ENCODE assay signal across 9 cellular contexts in genomic region chr1:95071539-95071938, GRCh38. TPM values are rescaled to one million over a fixed set of nuclear protein-coding genes. Genes with fewer than 3 reads are reported as not detected.
A peak's percentile ranks its signal among the peaks of the same experiment; 100 is the strongest.
DNase-seq lines count a peak whose midpoint lies in the region; ATAC-seq, FAIRE-seq and TF ChIP-seq lines count a peak whose summit lies in the region.
"Had no signal": no experiment of that assay in that cellular context is flagged by ENCODE, and none has a peak within 500 bp of the region (broad histone marks: within the 10 kb centered on the region; RNA-seq: fewer than 3 reads in every experiment).

No MANE protein-coding gene starts in this region.

- TF ChIP-seq CTCF in keratinocyte (optimal IDR thresholded peaks at IDR 0.05 in 1 of 3, IDR thresholded peaks at IDR 0.05 in 1 of 3, conservative IDR thresholded peaks at IDR 0.05 in 1 of 3; ENCODE audit: extremely low read depth in 1 of 3, insufficient read depth in 2 of 3, low read length in 3 of 3) (no peak), stomach (IDR thresholded peaks at IDR 0.05) (no peak)

- no peaks in the 10 kb centered on the region for H4K20me1 ChIP-seq in keratinocyte (ENCODE audit: control insufficient read depth, extremely low read depth, insufficient read depth, low read length)

- ATAC-seq in activated CD4-positive, alpha-beta T cell treated with anti-CD3 and anti-CD28 coated beads for 36 hours, result no peak
- ATAC-seq in activated CD4-positive, CD25-positive, alpha-beta regulatory T cell treated with anti-CD3 and anti-CD28 coated beads, Interleukin-2, amount 50 U/mL, for 24 hours, result no peak
- ATAC-seq in HG02840 (IDR thresholded peaks at IDR 0.05; ENCODE audit: low FRiP score, unreplicated experiment), result no peak

- in situ Hi-C loops in HAP-1 (cut with MboI; ENCODE audit: low sequenced_read_pairs), result no loop called here

- H3K27me3 Mint-ChIP-seq in activated CD4-positive, alpha-beta T cell treated with anti-CD3 and anti-CD28 coated beads for 36 hours, result no peaks in the 10 kb centered on the region
- H3K27me3 Mint-ChIP-seq in activated CD4-positive, alpha-beta memory T cell treated with anti-CD3 and anti-CD28 coated beads, Interleukin-2, amount 10 ng/mL, durations not matched to agents 7 days and 5 days, result no peaks in the 10 kb centered on the region

- peak overlapping the region; percentile 80 for H3K9ac ChIP-seq in keratinocyte (ENCODE audit: control insufficient read depth, extremely low read depth, insufficient read depth, low read length)

- H3K4me1 ChIP-seq in keratinocyte (ENCODE audit: control insufficient read depth, extremely low read depth, insufficient read depth, low read length), result peaks cover 7% of the 10 kb centered on the region
- H3K4me1 ChIP-seq in stomach, result peaks cover 5 to 21% (median 14%) of the 10 kb centered on the region in 4 donors
- no peaks in the 10 kb centered on the region for H3K4me1 ChIP-seq in HAP-1

- no peaks in the 10 kb centered on the region for H3K9me1 ChIP-seq in keratinocyte (ENCODE audit: control insufficient read depth, extremely low read depth, insufficient read depth, low read length)

- H3K9me3 Mint-ChIP-seq in activated CD4-positive, alpha-beta T cell treated with anti-CD3 and anti-CD28 coated beads for 36 hours (ENCODE audit: low read depth), result no peaks in the 10 kb centered on the region
- H3K9me3 Mint-ChIP-seq in activated CD4-positive, alpha-beta memory T cell treated with anti-CD3 and anti-CD28 coated beads, Interleukin-2, amount 10 ng/mL, durations not matched to agents 7 days and 5 days, result no peaks in the 10 kb centered on the region

- 61 to 80% (median 70%) methylated on average over 2 of the region's 2 CpGs for WGBS in stomach, 5 donors

- no peaks in the 10 kb centered on the region for H3K79me2 ChIP-seq in keratinocyte (ENCODE audit: control insufficient read depth, insufficient read depth, low read length)

- H3K27ac ChIP-seq in keratinocyte (ENCODE audit: control insufficient read depth, insufficient read depth, low read length) (peak overlapping the region; percentile 82), stomach (peak overlapping the region in 1 of 5 donors; percentile 84)

- peaks cover 17% of the 10 kb centered on the region for H3K4me1 Mint-ChIP-seq in activated CD4-positive, alpha-beta T cell treated with anti-CD3 and anti-CD28 coated beads for 36 hours
- H3K4me1 Mint-ChIP-seq in activated CD4-positive, alpha-beta memory T cell treated with anti-CD3 and anti-CD28 coated beads, Interleukin-2, amount 10 ng/mL, durations not matched to agents 7 days and 5 days, result peaks cover 19% of the 10 kb centered on the region

- no peak for FAIRE-seq in keratinocyte (lab: Jason Lieb, UNC)
- FAIRE-seq: GM19239 had no signal

- H3K27me3 ChIP-seq in keratinocyte (ENCODE audit: control insufficient read depth, extremely low read depth, insufficient read depth, low read length) (no peaks in the 10 kb centered on the region), stomach (no peaks in the 10 kb centered on the region), HAP-1 (ENCODE audit: low read depth) (no peaks in the 10 kb centered on the region)

- dilution Hi-C loops in keratinocyte (cut with MboI; ENCODE audit: extremely low pct_ligation_motif_present, low sequenced_read_pairs), result no loop called here

- H3K27ac Mint-ChIP-seq in activated CD4-positive, alpha-beta T cell treated with anti-CD3 and anti-CD28 coated beads for 36 hours, result peak overlapping the region; percentile 98
- H3K27ac Mint-ChIP-seq in activated CD4-positive, alpha-beta memory T cell treated with anti-CD3 and anti-CD28 coated beads, Interleukin-2, amount 10 ng/mL, durations not matched to agents 7 days and 5 days, result peak overlapping the region; percentile 48

- peak overlapping the region; percentile 97 for H3K4me2 ChIP-seq in keratinocyte (ENCODE audit: control insufficient read depth, extremely low read depth, insufficient read depth, low read depth, low read length)

- TF ChIP-seq POLR2A in stomach (IDR thresholded peaks at IDR 0.05), result no peak

- H2AFZ ChIP-seq in keratinocyte (ENCODE audit: control insufficient read depth, low read length), result no peak overlapping the region

- peak overlapping the region in 2 of 3 experiments; percentile 82 to 87 for H3K4me3 ChIP-seq in keratinocyte (ENCODE audit: control insufficient read depth in 2 of 3, extremely low read depth in 1 of 3, insufficient read depth in 2 of 3, low read depth in 1 of 3, low read length in 3 of 3)
- H3K4me3 ChIP-seq in stomach, result peak overlapping the region; percentile 60 to 71 (median 66)
- H3K4me3 ChIP-seq in HAP-1, result no peak overlapping the region

- no peak for TF ChIP-seq EP300 in stomach (IDR thresholded peaks at IDR 0.05)

- no peaks in the 10 kb centered on the region for H3K36me3 ChIP-seq in keratinocyte (ENCODE audit: control insufficient read depth in 2 of 2, extremely low read depth in 1 of 2, insufficient read depth in 2 of 2, low read length in 2 of 2)
- H3K36me3 ChIP-seq in stomach, result no peaks in the 10 kb centered on the region
- no peaks in the 10 kb centered on the region for H3K36me3 ChIP-seq in HAP-1 (replicated peaks)

- peak overlapping the region; percentile 91 for H3K4me3 Mint-ChIP-seq in activated CD4-positive, alpha-beta T cell treated with anti-CD3 and anti-CD28 coated beads for 36 hours
- peak overlapping the region; percentile 92 for H3K4me3 Mint-ChIP-seq in activated CD4-positive, alpha-beta memory T cell treated with anti-CD3 and anti-CD28 coated beads, Interleukin-2, amount 10 ng/mL, durations not matched to agents 7 days and 5 days

- POLR2A ChIA-PET in activated CD4-positive, alpha-beta T cell treated with anti-CD3 and anti-CD28 coated beads for 36 hours (lab: Charles Lee), result no interaction called here
- POLR2A ChIA-PET in activated CD4-positive, alpha-beta memory T cell treated with anti-CD3 and anti-CD28 coated beads, Interleukin-2, amount 10 ng/mL, durations not matched to agents 7 days and 5 days (lab: Charles Lee), result no interaction called here

- peak; percentile 13 for DNase-seq in activated CD4-positive, alpha-beta T cell treated with anti-CD3 and anti-CD28 coated beads for 36 hours
- no peak for DNase-seq in activated CD4-positive, alpha-beta T cell treated with anti-CD3 and anti-CD28 coated beads, Interleukin-2, amount 50 U/mL, for 1 hour
- no peak for DNase-seq in activated CD4-positive, alpha-beta memory T cell treated with anti-CD3 and anti-CD28 coated beads, Interleukin-2, amount 10 ng/mL, durations not matched to agents 7 days and 5 days
- DNase-seq in keratinocyte (ENCODE audit: low read depth, low spot score) (no peak), stomach (no peak), HAP-1 (ENCODE audit: low spot score in 2 of 2) (no peak)

- CTCF ChIA-PET in activated CD4-positive, alpha-beta T cell treated with anti-CD3 and anti-CD28 coated beads for 36 hours (lab: Charles Lee), result interaction anchor here (1.3 kb wide), 1 partner anchor 217 kb away, joined by 3 read pairs; no protein-coding TSS in a partner anchor
- CTCF ChIA-PET in activated CD4-positive, alpha-beta memory T cell treated with anti-CD3 and anti-CD28 coated beads, Interleukin-2, amount 10 ng/mL, durations not matched to agents 7 days and 5 days (lab: Charles Lee), result interaction anchor here (1.7 to 3.8 kb wide), 2 partner anchors 13 to 162 kb away, joined by 4 to 26 read pairs; no protein-coding TSS in a partner anchor

- intact Hi-C loops in activated CD4-positive, alpha-beta T cell treated with anti-CD3 and anti-CD28 coated beads for 36 hours (cut with DNase I, micrococcal nuclease), result loop anchor here (5.0 to 10.0 kb wide), 3 partner anchors 46 to 1724 kb away; partner anchors contain the start of genes DR1 (in 1 of the 2), F3 (in 1 of the 2) and TLCD4 (in 1 of the 2)
- intact Hi-C loops in stomach (cut with DNase I; ENCODE audit: low total_unique reads), result no loop called here

- H3K36me3 Mint-ChIP-seq in activated CD4-positive, alpha-beta T cell treated with anti-CD3 and anti-CD28 coated beads for 36 hours (ENCODE audit: low read depth), result peaks cover 2% of the 10 kb centered on the region
- no peaks in the 10 kb centered on the region for H3K36me3 Mint-ChIP-seq in activated CD4-positive, alpha-beta memory T cell treated with anti-CD3 and anti-CD28 coated beads, Interleukin-2, amount 10 ng/mL, durations not matched to agents 7 days and 5 days (ENCODE audit: low read depth)

- H3K9me3 ChIP-seq in keratinocyte (ENCODE audit: control insufficient read depth, low read depth, low read length) (no peaks in the 10 kb centered on the region), stomach (no peaks in the 10 kb centered on the region), HAP-1 (no peaks in the 10 kb centered on the region)

RNA-seq across cellular contexts. Expression of gene ALG14, which starts 1.2 kb away (rescaled TPM):
- total RNA-seq in activated CD4-positive, alpha-beta T cell treated with anti-CD3 and anti-CD28 coated beads for 36 hours, result 1 to 10 TPM; 5.3 to 7.3 TPM
- 1 to 10 TPM; 2.4 to 2.7 TPM for total RNA-seq in activated CD4-positive, alpha-beta memory T cell treated with anti-CD3 and anti-CD28 coated beads, Interleukin-2, amount 10 ng/mL, durations not matched to agents 7 days and 5 days
- polyA plus RNA-seq in keratinocyte (1.5 to 7.0 TPM (median 4.6 TPM) in 3 replicates), stomach (1 to 10 TPM; 1.1 to 1.5 (median 1.1) TPM)
- polyA plus RNA-seq in keratinocyte (2011; ENCODE audit: low read depth), result 0.75 TPM
- polyA plus RNA-seq in keratinocyte (2011; cell fraction: cytosol; rRNA removed), result 1.6 and 2.4 TPM in 2 replicates
- 1.6 and 2.3 TPM in 2 replicates for polyA plus RNA-seq in keratinocyte (2011; cell fraction: nucleus; rRNA removed)
- polyA plus RNA-seq in keratinocyte (2012; ENCODE audit: low replicate concordance), result 2.4 and 3.7 TPM in 2 replicates
- 3.8 to 6.6 TPM (median 5.8 TPM) in 3 replicates for polyA minus RNA-seq in keratinocyte
- polyA minus RNA-seq in keratinocyte (2011; cell fraction: cytosol; rRNA and poly(A)+ RNA removed), result 3.1 TPM
- 0.63 and 1.5 TPM in 2 replicates for polyA minus RNA-seq in keratinocyte (2011; cell fraction: nucleus; rRNA and poly(A)+ RNA removed)
- 1 to 10 TPM in 1 of 5 donors, under 1 TPM in 3, not detected in 1; under 0.01 to 3.5 (median 0.58) TPM for total RNA-seq in stomach

RNA-seq across cellular contexts. Expression of gene TLCD4, which starts 45.6 kb away (rescaled TPM):
- under 1 TPM; 0.19 to 0.25 TPM for total RNA-seq in activated CD4-positive, alpha-beta T cell treated with anti-CD3 and anti-CD28 coated beads for 36 hours
- under 1 TPM in 1 of 2 experiments, not detected in 1; 0.03 TPM for total RNA-seq in activated CD4-positive, alpha-beta memory T cell treated with anti-CD3 and anti-CD28 coated beads, Interleukin-2, amount 10 ng/mL, durations not matched to agents 7 days and 5 days
- 0.01 to 0.02 TPM in 2 of 3 replicates, not detected in the other for polyA plus RNA-seq in keratinocyte
- polyA plus RNA-seq in keratinocyte (2011; ENCODE audit: low read depth), result not detected
- polyA plus RNA-seq in keratinocyte (2011; cell fraction: cytosol; rRNA removed), result 0.01 TPM in 1 of 2 replicates, not detected in the other
- 0.01 TPM in 1 of 2 replicates, not detected in the other for polyA plus RNA-seq in keratinocyte (2011; cell fraction: nucleus; rRNA removed)
- polyA plus RNA-seq in keratinocyte (2012; ENCODE audit: low replicate concordance), result 0.08 TPM in 1 of 2 replicates, not detected in the other
- polyA minus RNA-seq in keratinocyte, result not detected in 3 replicates
- not detected for polyA minus RNA-seq in keratinocyte (2011; cell fraction: cytosol; rRNA and poly(A)+ RNA removed)
- polyA minus RNA-seq in keratinocyte (2011; cell fraction: nucleus; rRNA and poly(A)+ RNA removed), result 0.11 TPM in 1 of 2 replicates, not detected in the other
- total RNA-seq in stomach, result 10 to 100 TPM in 4 of 5 donors, 1 to 10 TPM in 1; 2.6 to 20.1 (median 14.0) TPM
- polyA plus RNA-seq in stomach, result 1 to 10 TPM; 1.6 to 3.2 (median 2.2) TPM
